In genomic region chr11:12253843-12254281, GRCh38 we compare ENCODE assay signal across 2 cellular contexts.
TF ChIP-seq lines count a peak whose summit lies in the region.

No MANE protein-coding gene starts in this region.

TF ChIP-seq in GM12878, 131 proteins besides CTCF, POLR2A, EP300 and RAD21 (continued from another document):
- 0 out of 2 replicates have a peak, but pooled peaks have one; percentile 9 for TF ChIP-seq PKNOX1 (IDR thresholded peaks at IDR 0.05)
- TF ChIP-seq RCOR1 (conservative IDR thresholded peaks at IDR 0.05; ENCODE audit: low read depth, low read length): no peak
- TF ChIP-seq, protein P1, sequence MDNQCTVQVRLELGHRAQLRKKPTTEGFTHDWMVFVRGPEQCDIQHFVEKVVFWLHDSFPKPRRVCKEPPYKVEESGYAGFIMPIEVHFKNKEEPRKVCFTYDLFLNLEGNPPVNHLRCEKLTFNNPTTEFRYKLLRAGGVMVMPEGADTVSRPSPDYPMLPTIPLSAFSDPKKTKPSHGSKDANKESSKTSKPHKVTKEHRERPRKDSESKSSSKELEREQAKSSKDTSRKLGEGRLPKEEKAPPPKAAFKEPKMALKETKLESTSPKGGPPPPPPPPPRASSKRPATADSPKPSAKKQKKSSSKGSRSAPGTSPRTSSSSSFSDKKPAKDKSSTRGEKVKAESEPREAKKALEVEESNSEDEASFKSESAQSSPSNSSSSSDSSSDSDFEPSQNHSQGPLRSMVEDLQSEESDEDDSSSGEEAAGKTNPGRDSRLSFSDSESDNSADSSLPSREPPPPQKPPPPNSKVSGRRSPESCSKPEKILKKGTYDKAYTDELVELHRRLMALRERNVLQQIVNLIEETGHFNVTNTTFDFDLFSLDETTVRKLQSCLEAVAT (IDR thresholded peaks at IDR 0.05): no peak
- TF ChIP-seq NFIC (IDR thresholded peaks at IDR 0.05; ENCODE audit: low read depth, low read length): no peak

TF ChIP-seq in liver, 16 proteins besides CTCF, POLR2A, EP300 and RAD21:
- TF ChIP-seq ZBTB33 (IDR thresholded peaks at IDR 0.05): no peak
- TF ChIP-seq YY1 (IDR thresholded peaks at IDR 0.05): peak; percentile 64
- TF ChIP-seq, protein P2, sequence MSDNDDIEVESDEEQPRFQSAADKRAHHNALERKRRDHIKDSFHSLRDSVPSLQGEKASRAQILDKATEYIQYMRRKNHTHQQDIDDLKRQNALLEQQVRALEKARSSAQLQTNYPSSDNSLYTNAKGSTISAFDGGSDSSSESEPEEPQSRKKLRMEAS (IDR thresholded peaks at IDR 0.05): no peak
- peak; percentile 68 for TF ChIP-seq SP1 (IDR thresholded peaks at IDR 0.05)
- TF ChIP-seq, protein P3, sequence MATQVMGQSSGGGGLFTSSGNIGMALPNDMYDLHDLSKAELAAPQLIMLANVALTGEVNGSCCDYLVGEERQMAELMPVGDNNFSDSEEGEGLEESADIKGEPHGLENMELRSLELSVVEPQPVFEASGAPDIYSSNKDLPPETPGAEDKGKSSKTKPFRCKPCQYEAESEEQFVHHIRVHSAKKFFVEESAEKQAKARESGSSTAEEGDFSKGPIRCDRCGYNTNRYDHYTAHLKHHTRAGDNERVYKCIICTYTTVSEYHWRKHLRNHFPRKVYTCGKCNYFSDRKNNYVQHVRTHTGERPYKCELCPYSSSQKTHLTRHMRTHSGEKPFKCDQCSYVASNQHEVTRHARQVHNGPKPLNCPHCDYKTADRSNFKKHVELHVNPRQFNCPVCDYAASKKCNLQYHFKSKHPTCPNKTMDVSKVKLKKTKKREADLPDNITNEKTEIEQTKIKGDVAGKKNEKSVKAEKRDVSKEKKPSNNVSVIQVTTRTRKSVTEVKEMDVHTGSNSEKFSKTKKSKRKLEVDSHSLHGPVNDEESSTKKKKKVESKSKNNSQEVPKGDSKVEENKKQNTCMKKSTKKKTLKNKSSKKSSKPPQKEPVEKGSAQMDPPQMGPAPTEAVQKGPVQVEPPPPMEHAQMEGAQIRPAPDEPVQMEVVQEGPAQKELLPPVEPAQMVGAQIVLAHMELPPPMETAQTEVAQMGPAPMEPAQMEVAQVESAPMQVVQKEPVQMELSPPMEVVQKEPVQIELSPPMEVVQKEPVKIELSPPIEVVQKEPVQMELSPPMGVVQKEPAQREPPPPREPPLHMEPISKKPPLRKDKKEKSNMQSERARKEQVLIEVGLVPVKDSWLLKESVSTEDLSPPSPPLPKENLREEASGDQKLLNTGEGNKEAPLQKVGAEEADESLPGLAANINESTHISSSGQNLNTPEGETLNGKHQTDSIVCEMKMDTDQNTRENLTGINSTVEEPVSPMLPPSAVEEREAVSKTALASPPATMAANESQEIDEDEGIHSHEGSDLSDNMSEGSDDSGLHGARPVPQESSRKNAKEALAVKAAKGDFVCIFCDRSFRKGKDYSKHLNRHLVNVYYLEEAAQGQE (IDR thresholded peaks at IDR 0.05): no peak
- TF ChIP-seq JUND (IDR thresholded peaks at IDR 0.05): peak in 1 of 2 donors; percentile 33
- TF ChIP-seq RXRA (IDR thresholded peaks at IDR 0.05): peak; percentile 64 to 78
- TF ChIP-seq HNF4G (IDR thresholded peaks at IDR 0.05): peak; percentile 55
- TF ChIP-seq ATF3 (IDR thresholded peaks at IDR 0.05): peak; percentile 65
- TF ChIP-seq NR2F2 (IDR thresholded peaks at IDR 0.05): peak; percentile 82
- peak; percentile 87 to 89 for TF ChIP-seq HNF4A (conservative IDR thresholded peaks at IDR 0.05)
